In genomic region chr11:86678296-86678695, GRCh38 we compare ENCODE assay signal across 13 cellular contexts.
"Had no signal": no experiment of that assay in that cellular context is flagged by ENCODE, and none has a peak within 500 bp of the region (broad histone marks: within the 10 kb centered on the region; RNA-seq: fewer than 3 reads in every experiment).

No MANE protein-coding gene starts in this region.

- H3K36me3 Mint-ChIP-seq: activated CD4-positive, alpha-beta memory T cell treated with anti-CD3 and anti-CD28 coated beads for 36 hours; activated naive CD8-positive, alpha-beta T cell; natural killer cell treated with Interleukin-12 subunit alpha and Interleukin-12 subunit beta and Interleukin-15 and Interleukin-18, amount 100 ng/mL, for 72 hours had no signal

- H3K27me3 ChIP-seq: breast epithelium, stomach, thyroid gland, vagina had no signal

- ATAC-seq: natural killer cell treated with Interleukin-12 subunit alpha and Interleukin-12 subunit beta and Interleukin-15 and Interleukin-18, amount 100 ng/mL, for 72 hours had no signal

- H3K9me3 Mint-ChIP-seq: activated CD4-positive, alpha-beta memory T cell treated with anti-CD3 and anti-CD28 coated beads for 36 hours; natural killer cell treated with Interleukin-12 subunit alpha and Interleukin-12 subunit beta and Interleukin-15 and Interleukin-18, amount 100 ng/mL, for 72 hours had no signal

- H3K4me1 ChIP-seq: breast epithelium had no signal

- H3K9me3 ChIP-seq: breast epithelium, stomach, thyroid gland, vagina had no signal

- H3K4me3 Mint-ChIP-seq: activated CD4-positive, alpha-beta memory T cell treated with anti-CD3 and anti-CD28 coated beads for 36 hours; activated naive CD8-positive, alpha-beta T cell; natural killer cell treated with Interleukin-12 subunit alpha and Interleukin-12 subunit beta and Interleukin-15 and Interleukin-18, amount 100 ng/mL, for 72 hours had no signal

- H3K4me3 ChIP-seq: breast epithelium, stomach, thyroid gland, vagina had no signal

- H3K27ac ChIP-seq: epithelial cell of prostate, thyroid gland, vagina had no signal

- H3K36me3 ChIP-seq: breast epithelium, stomach, thyroid gland, vagina had no signal

- H3K27ac Mint-ChIP-seq: activated CD4-positive, alpha-beta memory T cell treated with anti-CD3 and anti-CD28 coated beads for 36 hours; activated naive CD8-positive, alpha-beta T cell; natural killer cell treated with Interleukin-12 subunit alpha and Interleukin-12 subunit beta and Interleukin-15 and Interleukin-18, amount 100 ng/mL, for 72 hours had no signal

- DNase-seq: activated CD4-positive, alpha-beta memory T cell treated with anti-CD3 and anti-CD28 coated beads for 36 hours; activated gamma-delta T cell; activated T-cell treated with anti-CD3 and anti-CD28 coated beads, Interleukin-2, amount 50 U/mL, for 48 hours; amygdala; effector CD4-positive, alpha-beta T cell; stimulated activated CD4-positive, alpha-beta T cell treated with anti-CD3 and anti-CD28 coated beads, Interleukin-4, amount 100 ng/mL, for 4 hours; stomach; thyroid gland had no signal
